In the genomic region with DNA sequence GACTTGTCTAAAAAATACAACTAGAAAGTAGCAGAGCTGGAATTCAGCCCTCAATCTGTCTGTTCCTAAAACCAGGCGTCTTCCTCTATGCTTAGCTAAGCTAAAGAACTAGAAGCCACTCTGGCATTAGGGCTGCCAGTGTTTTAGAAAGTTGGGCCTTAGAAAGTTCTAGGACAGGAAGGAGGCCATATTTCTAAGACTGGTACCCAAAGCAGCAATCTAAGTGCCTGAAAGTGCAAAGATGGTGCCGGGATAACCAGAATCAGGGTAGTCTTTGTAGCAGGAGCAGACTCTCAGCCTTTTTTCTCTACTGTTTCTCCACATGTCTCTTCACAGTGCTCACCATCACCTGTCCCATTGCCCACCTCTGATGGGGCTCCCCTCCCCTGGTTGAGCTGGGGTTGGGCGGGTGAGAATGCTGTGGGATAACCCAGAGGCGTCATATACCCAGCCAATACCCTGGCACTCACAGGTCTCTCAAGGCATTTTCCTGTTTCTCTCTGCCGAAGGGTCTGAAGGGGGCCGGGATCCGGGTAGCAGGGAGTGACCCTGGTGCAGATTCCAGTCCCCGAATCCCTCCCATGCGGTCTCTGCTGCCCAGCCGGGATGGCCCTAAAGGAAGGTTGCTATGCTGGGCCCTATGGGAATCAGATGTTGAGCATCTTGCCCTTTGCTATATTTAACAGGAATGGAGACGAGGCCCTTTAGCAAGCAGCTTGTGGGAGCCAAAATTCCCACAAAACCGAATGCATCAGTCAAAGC, we compare ENCODE assay signal across 10 cellular contexts. TPM values are rescaled to one million over a fixed set of nuclear protein-coding genes. Genes with fewer than 3 reads are reported as not detected.
A peak's percentile ranks its signal among the peaks of the same experiment; 100 is the strongest.
DNase-seq lines count a peak whose midpoint lies in the region; ATAC-seq, FAIRE-seq and TF ChIP-seq lines count a peak whose summit lies in the region.
"Had no signal": no experiment of that assay in that cellular context is flagged by ENCODE, and none has a peak within 500 bp of the region (broad histone marks: within the 10 kb centered on the region; RNA-seq: fewer than 3 reads in every experiment).

No MANE protein-coding gene starts in this region.

- no peaks in the 10 kb centered on the region for H3K79me1 ChIP-seq in H9 (ENCODE audit: insufficient read depth, low read depth, low read length, poor library complexity, severe bottlenecking)

- H3K36me3 ChIP-seq in BLaER1 = peaks cover 16% of the 10 kb centered on the region
- H3K36me3 ChIP-seq in astrocyte (ENCODE audit: insufficient read depth, low read length) = no peaks in the 10 kb centered on the region
- no peaks in the 10 kb centered on the region for H3K36me3 ChIP-seq in pancreas

- H3K14ac ChIP-seq in H9 (ENCODE audit: insufficient read depth, low read length) = no peak overlapping the region

- DNase-seq in H9 = no peak
- no peak for DNase-seq in astrocyte (ENCODE audit: low read depth)
- DNase-seq in naive thymus-derived CD8-positive, alpha-beta T cell = no peak
- no peak for DNase-seq in NCI-H526 (lab: John Stamatoyannopoulos, UW)
- DNase-seq in pancreas = no peak
- DNase-seq: NCI-H2227 treated with DMSO at 0.1 percent for 48 hours had no signal

- H2BK12ac ChIP-seq in H9 (ENCODE audit: insufficient read length, low read depth, low read length) = no peak overlapping the region

- H3K9ac ChIP-seq in BLaER1 (peak overlapping the region; percentile 100), H9 (ENCODE audit: extremely low read depth, insufficient read length, low read length) (no peak overlapping the region), astrocyte (ENCODE audit: low read length) (no peak overlapping the region)

- H3K9me3 ChIP-seq in BLaER1 (no peaks in the 10 kb centered on the region), H9 (ENCODE audit: control insufficient read depth, low read depth, low read length) (no peaks in the 10 kb centered on the region), astrocyte (ENCODE audit: insufficient read depth, low read depth, low read length) (no peaks in the 10 kb centered on the region), pancreas (no peaks in the 10 kb centered on the region)

- peaks cover 17 to 19% of the 10 kb centered on the region in 2 experiments for H3K4me1 Mint-ChIP-seq in H9
- H3K4me1 Mint-ChIP-seq in astrocyte (ENCODE audit: low read depth, unreplicated experiment) = peaks cover 2% of the 10 kb centered on the region
- peaks cover 35 to 84% (median 74%) of the 10 kb centered on the region in 4 donors for H3K4me1 Mint-ChIP-seq in naive thymus-derived CD8-positive, alpha-beta T cell

- H3K27me3 Mint-ChIP-seq in H9 (ENCODE audit: low read depth) = peaks cover 78% of the 10 kb centered on the region
- peaks cover 39% of the 10 kb centered on the region for H3K27me3 Mint-ChIP-seq in astrocyte (ENCODE audit: low read depth, unreplicated experiment)
- H3K27me3 Mint-ChIP-seq in naive thymus-derived CD8-positive, alpha-beta T cell = no peaks in the 10 kb centered on the region

- no peak overlapping the region for H3K4ac ChIP-seq in H9 (ENCODE audit: low read depth, low read length)

- WGBS in H9 (ENCODE audit: extremely low coverage, insufficient read length, low lambda C conversion rate) = no CpG with 5 or more reads among the region's 12 CpGs
- WGBS in pancreas, 2 donors = 84 to 87% methylated on average over 12 of the region's 12 CpGs

- H3K4me1 ChIP-seq in BLaER1 = peaks cover 79% of the 10 kb centered on the region
- peaks cover 7% of the 10 kb centered on the region; the same call in 1 of the 2 replicates for H3K4me1 ChIP-seq in H9 (ENCODE audit: insufficient read depth, low read length)
- H3K4me1 ChIP-seq in astrocyte (ENCODE audit: insufficient read depth, low read length) = no peaks in the 10 kb centered on the region
- no peaks in the 10 kb centered on the region for H3K4me1 ChIP-seq in pancreas

- no peak overlapping the region for H4K5ac ChIP-seq in H9 (ENCODE audit: insufficient read length, low read depth, low read length)

- H2AFZ ChIP-seq in H9 (ENCODE audit: low read length) (no peak overlapping the region), astrocyte (ENCODE audit: low read depth, low read length) (no peak overlapping the region)

- H4K91ac ChIP-seq in H9 (ENCODE audit: insufficient read length, low read depth, low read length) = no peak overlapping the region

- H3K4me2 ChIP-seq in BLaER1 (peak overlapping the region; percentile 95), H9 (ENCODE audit: insufficient read depth, insufficient read length, low read length) (peak overlapping the region; percentile 84), astrocyte (ENCODE audit: low read length) (no peak overlapping the region)

- H3K4me3 Mint-ChIP-seq in H9 (peak overlapping the region; percentile 54 to 80; a peak in 4 of 5 replicates), astrocyte (ENCODE audit: unreplicated experiment) (peak overlapping the region; percentile 82)
- peak overlapping the region; percentile 80 to 96 (median 94) for H3K4me3 Mint-ChIP-seq in naive thymus-derived CD8-positive, alpha-beta T cell

- FAIRE-seq in astrocyte (lab: Jason Lieb, UNC) (no peak), pancreas (lab: Jason Lieb, UNC) (no peak)
- FAIRE-seq: D721Med had no signal

- no peak for ATAC-seq in naive thymus-derived CD8-positive, alpha-beta T cell
- ATAC-seq in GM18867 (IDR thresholded peaks at IDR 0.05; ENCODE audit: unreplicated experiment) (no peak), GM21786 (IDR thresholded peaks at IDR 0.05; ENCODE audit: unreplicated experiment) (no peak), pancreas (no peak)

- H3K4me3 ChIP-seq in BLaER1 (peak overlapping the region; percentile 98), astrocyte (ENCODE audit: insufficient read depth, low read depth, low read length) (no peak overlapping the region), pancreas (no peak overlapping the region)

- no peak overlapping the region for H3T11ph ChIP-seq in H9 (ENCODE audit: low read length)

- H3K36me3 Mint-ChIP-seq in H9 (ENCODE audit: insufficient read depth in 1 of 3, low read depth in 3 of 3) (peaks cover 0 to 2% (median 0%) of the 10 kb centered on the region in 3 experiments; a peak in 3 of 7 replicates), astrocyte (ENCODE audit: low read depth, unreplicated experiment) (no peaks in the 10 kb centered on the region)
- peaks cover 12 to 14% (median 13%) of the 10 kb centered on the region in 3 donors for H3K36me3 Mint-ChIP-seq in naive thymus-derived CD8-positive, alpha-beta T cell

- H3K27ac ChIP-seq in BLaER1 (peak overlapping the region; percentile 100), H9 (ENCODE audit: insufficient read length, low read depth, low read length) (no peak overlapping the region), astrocyte (ENCODE audit: low read depth, low read length) (no peak overlapping the region), pancreas (no peak overlapping the region)

- H3K79me2 ChIP-seq in H9 (ENCODE audit: insufficient read depth, low read length) (no peaks in the 10 kb centered on the region), astrocyte (ENCODE audit: insufficient read depth, low read length) (no peaks in the 10 kb centered on the region)

- intact Hi-C loops in pancreas (cut with DNase I) = no loop called here

- H2BK20ac ChIP-seq in H9 (ENCODE audit: low read depth, low read length, poor library complexity, severe bottlenecking) = no peak overlapping the region

- no peaks in the 10 kb centered on the region for H3K27me3 ChIP-seq in BLaER1
- peaks cover 21% of the 10 kb centered on the region for H3K27me3 ChIP-seq in H9 (ENCODE audit: insufficient read depth, low read length)
- peaks cover 22% of the 10 kb centered on the region for H3K27me3 ChIP-seq in astrocyte (ENCODE audit: insufficient read depth, low read length)
- peaks cover 0 to 5% (median 0%) of the 10 kb centered on the region in 4 donors for H3K27me3 ChIP-seq in pancreas

- no peak overlapping the region for H3K56ac ChIP-seq in H9 (ENCODE audit: insufficient read length, low read depth, low read length)

- no peak overlapping the region for H2BK5ac ChIP-seq in H9 (ENCODE audit: insufficient read length, low read length)

- TF ChIP-seq CTCF in H9 (conservative IDR thresholded peaks at IDR 0.05) (no peak), astrocyte (IDR thresholded peaks at IDR 0.05; ENCODE audit: insufficient read depth, low read depth, low read length) (no peak), pancreas (IDR thresholded peaks at IDR 0.05) (no peak)

- H3K18ac ChIP-seq in H9 (ENCODE audit: insufficient read length, low read depth, low read length) = no peak overlapping the region

- no peak overlapping the region for H3K23ac ChIP-seq in H9 (ENCODE audit: insufficient read length, low read depth, low read length)

- POLR2A ChIA-PET in naive thymus-derived CD8-positive, alpha-beta T cell (lab: Charles Lee) = interaction anchor here (0.6 to 15.9 kb wide), 7 partner anchors 9 to 408 kb away, joined by 3 to 315 read pairs (median 30); a partner anchor contains a TSS

- H3K27ac Mint-ChIP-seq in H9 (no peak overlapping the region), astrocyte (ENCODE audit: unreplicated experiment) (no peak overlapping the region)
- H3K27ac Mint-ChIP-seq in naive thymus-derived CD8-positive, alpha-beta T cell = peak overlapping the region; percentile 56 to 100 (median 96)

- H2AK5ac ChIP-seq in H9 (ENCODE audit: insufficient read length, low read length) = no peak overlapping the region

- no peak overlapping the region for H4K8ac ChIP-seq in H9 (replicated peaks; ENCODE audit: insufficient read length, low read depth, low read length)

- H2BK120ac ChIP-seq in H9 (ENCODE audit: low read depth, low read length, poor library complexity, severe bottlenecking) = no peak overlapping the region

- peaks cover 5% of the 10 kb centered on the region for H3K23me2 ChIP-seq in H9 (ENCODE audit: insufficient read length, low read depth, low read length, poor library complexity, severe bottlenecking)

- H4K20me1 ChIP-seq in BLaER1 = peaks cover 20% of the 10 kb centered on the region
- H4K20me1 ChIP-seq in H9 (ENCODE audit: control insufficient read depth, insufficient read depth, insufficient read length) = no peaks in the 10 kb centered on the region
- no peaks in the 10 kb centered on the region for H4K20me1 ChIP-seq in astrocyte (ENCODE audit: insufficient read depth, low read length)

- H3K9me3 Mint-ChIP-seq in H9 (peaks cover 3 to 11% of the 10 kb centered on the region in 2 experiments; a peak in 4 of 5 replicates), astrocyte (ENCODE audit: unreplicated experiment) (peaks cover 10% of the 10 kb centered on the region)
- H3K9me3 Mint-ChIP-seq in naive thymus-derived CD8-positive, alpha-beta T cell = peaks cover 0 to 11% (median 3%) of the 10 kb centered on the region in 9 donors

- H2BK15ac ChIP-seq in H9 (ENCODE audit: low read depth, low read length) = no peak overlapping the region

RNA-seq across cellular contexts. Expression of a gene that starts 1.1 kb away (rescaled TPM):
- 0.13 and 0.26 TPM in 2 replicates for total RNA-seq in H9 (2021)
- total RNA-seq in astrocyte = 0.58 and 0.98 TPM in 2 replicates
- total RNA-seq in naive thymus-derived CD8-positive, alpha-beta T cell = 100 to 1,000 TPM; 149 to 156 TPM
- polyA plus RNA-seq in naive thymus-derived CD8-positive, alpha-beta T cell = 100 to 1,000 TPM; 121 to 132 (median 124) TPM
- total RNA-seq in pancreas = 1 to 10 TPM in 4 of 6 donors, under 1 TPM in 2; 0.59 to 6.7 (median 1.7) TPM
- 1 to 10 TPM in 1 of 2 donors, under 1 TPM in 1; 0.89 to 1.9 TPM for polyA plus RNA-seq in pancreas

Comparison
In these comparisons a context has a peak if more than half of its experiments do, and no peak if none do; other contexts are left out.
1. H3K27ac Mint-ChIP-seq: peak in naive thymus-derived CD8-positive, alpha-beta T cell (10 of 10); none in H9 (0 of 3) and astrocyte (single experiment).
2. RNA of a gene that starts 1.1 kb away (total RNA-seq): 149 to 156 TPM in naive thymus-derived CD8-positive, alpha-beta T cell; 0.59 to 6.7 TPM in pancreas, 0.58 to 0.98 TPM in astrocyte and 0.13 to 0.26 TPM in H9; every median in the first group is over 10 times any median in the second.
3. Peak in every context shown above with its lines, with median percentiles within 50 percentile points of each other: H3K4me3 Mint-ChIP-seq.